8 cellular contexts compared by ENCODE assay signal in genomic region chr15:68298882-68299381, GRCh38. TPM values are rescaled to one million over a fixed set of nuclear protein-coding genes. Genes with fewer than 3 reads are reported as not detected.
DNase-seq lines count a peak whose midpoint lies in the region; ATAC-seq and TF ChIP-seq lines count a peak whose summit lies in the region.

No MANE protein-coding gene starts in this region.

- H3K9me3 Mint-ChIP-seq in CD4-positive, alpha-beta memory T cell, result no peaks in the 10 kb centered on the region
- H3K9me3 Mint-ChIP-seq in activated naive CD8-positive, alpha-beta T cell (ENCODE audit: low read depth), result no peaks in the 10 kb centered on the region

- no peaks in the 10 kb centered on the region for H3K36me3 ChIP-seq in CD4-positive, alpha-beta memory T cell (ENCODE audit: insufficient read depth, low read length)
- H3K36me3 ChIP-seq in mucosa of descending colon (ENCODE audit: low read depth), result no peaks in the 10 kb centered on the region

- no peaks in the 10 kb centered on the region for H3K36me3 Mint-ChIP-seq in CD4-positive, alpha-beta memory T cell
- H3K36me3 Mint-ChIP-seq in activated naive CD8-positive, alpha-beta T cell, result no peaks in the 10 kb centered on the region

- peak; percentile 85 for ATAC-seq in GM19351 (IDR thresholded peaks at IDR 0.05; ENCODE audit: unreplicated experiment)
- ATAC-seq in HG03432 (IDR thresholded peaks at IDR 0.05; ENCODE audit: unreplicated experiment), result peak; percentile 84
- ATAC-seq in mucosa of descending colon, result peak; percentile 70

- H3K4me1 ChIP-seq in CD4-positive, alpha-beta memory T cell (ENCODE audit: insufficient read depth, low read length), result peaks cover 17% of the 10 kb centered on the region
- H3K4me1 ChIP-seq in mucosa of descending colon (ENCODE audit: low read depth), result peaks cover 29% of the 10 kb centered on the region

- no peak for TF ChIP-seq CTCF in mucosa of descending colon (IDR thresholded peaks at IDR 0.05)

- peak overlapping the region; percentile 47 for H3K27ac ChIP-seq in CD4-positive, alpha-beta memory T cell (ENCODE audit: low read depth, low read length)

- H3K27me3 Mint-ChIP-seq in CD4-positive, alpha-beta memory T cell, result no peaks in the 10 kb centered on the region
- no peaks in the 10 kb centered on the region for H3K27me3 Mint-ChIP-seq in activated naive CD8-positive, alpha-beta T cell

- H3K4me3 Mint-ChIP-seq in CD4-positive, alpha-beta memory T cell, result peak overlapping the region; percentile 77 to 91 (median 84)
- peak overlapping the region; percentile 72 for H3K4me3 Mint-ChIP-seq in activated naive CD8-positive, alpha-beta T cell

- H3K4me3 ChIP-seq in CD4-positive, alpha-beta memory T cell (ENCODE audit: low read length in 2 of 2), result peak overlapping the region; percentile 43 to 46
- H3K4me3 ChIP-seq in mucosa of descending colon, result no peak overlapping the region

- no peaks in the 10 kb centered on the region for H3K27me3 ChIP-seq in CD4-positive, alpha-beta memory T cell (ENCODE audit: insufficient read depth, low read length)

- H3K27ac Mint-ChIP-seq in CD4-positive, alpha-beta memory T cell, result peak overlapping the region; percentile 62 to 95 (median 91)
- H3K27ac Mint-ChIP-seq in activated naive CD8-positive, alpha-beta T cell, result peak overlapping the region; percentile 87

- intact Hi-C loops in CD4-positive, alpha-beta memory T cell (cut with micrococcal nuclease), result loop anchor here (1.0 to 2.0 kb wide), 2 partner anchors 16 to 22 kb away; partner anchors contain the start of gene FEM1B
- intact Hi-C loops in mucosa of descending colon (cut with DNase I, micrococcal nuclease), result no loop called here

- DNase-seq in CD4-positive, alpha-beta memory T cell, result peak in 4 of 5 donors; percentile 39 to 46 (median 42)
- DNase-seq in mucosa of descending colon (peak in 1 of 3 donors; percentile 41), epidermal melanocyte (ENCODE audit: insufficient read length, low spot score) (no peak), hippocampal formation (lab: John Stamatoyannopoulos, UW) (no peak)
- no peak for DNase-seq in stimulated activated CD4-positive, alpha-beta T cell treated with anti-CD3 and anti-CD28 coated beads, Interleukin-2, amount 100 ng/mL, for 24 hours

- H3K9me3 ChIP-seq in CD4-positive, alpha-beta memory T cell (ENCODE audit: control insufficient read depth in 1 of 2, low read length in 2 of 2), result no peaks in the 10 kb centered on the region
- H3K9me3 ChIP-seq in mucosa of descending colon, result no peaks in the 10 kb centered on the region

- CTCF ChIA-PET in CD4-positive, alpha-beta memory T cell (lab: Charles Lee; ENCODE audit: partially characterized antibody), result interaction anchor here (1.0 to 1.9 kb wide), 4 partner anchors 7 to 30 kb away, joined by 3 to 10 read pairs (median 6); partner anchors contain the start of gene FEM1B

- peaks cover 15 to 40% (median 26%) of the 10 kb centered on the region in 4 donors for H3K4me1 Mint-ChIP-seq in CD4-positive, alpha-beta memory T cell
- peaks cover 45% of the 10 kb centered on the region for H3K4me1 Mint-ChIP-seq in activated naive CD8-positive, alpha-beta T cell (ENCODE audit: low read depth)

- POLR2A ChIA-PET in CD4-positive, alpha-beta memory T cell (lab: Charles Lee; ENCODE audit: partially characterized antibody), result interaction anchor here (1.1 to 3.2 kb wide), 2 partner anchors 18 to 21 kb away, joined by 3 to 26 read pairs; partner anchors contain the start of gene FEM1B

RNA-seq across cellular contexts. Expression of gene FEM1B, which starts 21.4 kb away (rescaled TPM):
- 10 to 100 TPM; 48.3 to 49.1 TPM for total RNA-seq in CD4-positive, alpha-beta memory T cell
- 10 to 100 TPM; 19.0 to 28.8 TPM for polyA plus RNA-seq in CD4-positive, alpha-beta memory T cell
- total RNA-seq in mucosa of descending colon, result 10 to 100 TPM; 50.4 to 65.3 (median 65.3) TPM

Comparison
In these comparisons a context has a peak if more than half of its experiments do, and no peak if none do; other contexts are left out.
1. DNase-seq: peak in CD4-positive, alpha-beta memory T cell (4 of 5); none in epidermal melanocyte (single experiment), stimulated activated CD4-positive, alpha-beta T cell treated with anti-CD3 and anti-CD28 coated beads, Interleukin-2, amount 100 ng/mL, for 24 hours (0 of 2) and hippocampal formation (0 of 2).
2. Peak in every context shown above with its lines, with median percentiles within 50 percentile points of each other: ATAC-seq.